Comparison of ENCODE assay signal across 8 cellular contexts in genomic region chr1:234731371-234732085, GRCh38.
A peak's percentile ranks its signal among the peaks of the same experiment; 100 is the strongest.
DNase-seq lines count a peak whose midpoint lies in the region; ATAC-seq and TF ChIP-seq lines count a peak whose summit lies in the region.

No MANE protein-coding gene starts in this region.

- TF ChIP-seq CTCF in nephron progenitor cell (IDR thresholded peaks at IDR 0.05): no peak

- H3K36me3 Mint-ChIP-seq in CD8-positive, alpha-beta memory T cell: no peaks in the 10 kb centered on the region
- H3K36me3 Mint-ChIP-seq in naive thymus-derived CD8-positive, alpha-beta T cell: no peaks in the 10 kb centered on the region
- no peaks in the 10 kb centered on the region for H3K36me3 Mint-ChIP-seq in nephron progenitor cell (ENCODE audit: low read depth)

- H3K27me3 ChIP-seq in CD8-positive, alpha-beta memory T cell (ENCODE audit: insufficient read depth, low read length, poor library complexity, severe bottlenecking): no peaks in the 10 kb centered on the region

- no peaks in the 10 kb centered on the region for H3K36me3 ChIP-seq in CD8-positive, alpha-beta memory T cell (ENCODE audit: insufficient read depth, low read length)

- no peaks in the 10 kb centered on the region for H3K9me3 Mint-ChIP-seq in CD8-positive, alpha-beta memory T cell
- H3K9me3 Mint-ChIP-seq in naive thymus-derived CD8-positive, alpha-beta T cell: no peaks in the 10 kb centered on the region
- no peaks in the 10 kb centered on the region for H3K9me3 Mint-ChIP-seq in nephron progenitor cell

- peaks cover 42% of the 10 kb centered on the region for H3K4me1 ChIP-seq in CD8-positive, alpha-beta memory T cell (ENCODE audit: insufficient read depth, low read length)

- H3K27me3 Mint-ChIP-seq in CD8-positive, alpha-beta memory T cell: no peaks in the 10 kb centered on the region
- H3K27me3 Mint-ChIP-seq in naive thymus-derived CD8-positive, alpha-beta T cell: no peaks in the 10 kb centered on the region
- peaks cover 5% of the 10 kb centered on the region for H3K27me3 Mint-ChIP-seq in nephron progenitor cell (ENCODE audit: low read depth, poor library complexity)

- peak; percentile 37 for ATAC-seq in GM21381 (IDR thresholded peaks at IDR 0.05; ENCODE audit: unreplicated experiment)
- peak; percentile 9 to 75 for ATAC-seq in naive thymus-derived CD8-positive, alpha-beta T cell

- POLR2A ChIA-PET in CD8-positive, alpha-beta memory T cell (lab: Charles Lee): interaction anchor here (0.5 to 1.4 kb wide), 3 partner anchors 7 to 113 kb away, joined by 3 to 4 read pairs (median 3); no protein-coding TSS in a partner anchor
- POLR2A ChIA-PET in naive thymus-derived CD8-positive, alpha-beta T cell (lab: Charles Lee): interaction anchor here (0.6 to 2.2 kb wide), 4 partner anchors 26 to 291 kb away, joined by 3 to 8 read pairs (median 4); no protein-coding TSS in a partner anchor

- H3K4me3 ChIP-seq in CD8-positive, alpha-beta memory T cell (ENCODE audit: low read length): no peak overlapping the region

- H3K27ac ChIP-seq in CD8-positive, alpha-beta memory T cell (ENCODE audit: low read depth, low read length): no peak overlapping the region

- H3K4me1 Mint-ChIP-seq in CD8-positive, alpha-beta memory T cell: peaks cover 36 to 45% (median 41%) of the 10 kb centered on the region in 3 donors
- peaks cover 33 to 58% (median 49%) of the 10 kb centered on the region in 4 donors for H3K4me1 Mint-ChIP-seq in naive thymus-derived CD8-positive, alpha-beta T cell
- H3K4me1 Mint-ChIP-seq in nephron progenitor cell: peaks cover 89% of the 10 kb centered on the region

- H3K9me3 ChIP-seq in CD8-positive, alpha-beta memory T cell (ENCODE audit: low read length): no peaks in the 10 kb centered on the region

- CTCF ChIA-PET in CD8-positive, alpha-beta memory T cell (lab: Charles Lee): no interaction called here

- H3K27ac Mint-ChIP-seq in CD8-positive, alpha-beta memory T cell: peak overlapping the region; percentile 64 to 95 (median 89)
- H3K27ac Mint-ChIP-seq in naive thymus-derived CD8-positive, alpha-beta T cell: peak overlapping the region; percentile 84 to 95 (median 90)
- H3K27ac Mint-ChIP-seq in nephron progenitor cell: no peak overlapping the region

- DNase-seq in CD8-positive, alpha-beta memory T cell: peak in 2 of 5 donors; percentile 9 to 13
- DNase-seq in HT1080 (ENCODE audit: low read depth) (peak; percentile 91), activated gamma-delta T cell (lab: John Stamatoyannopoulos, UW) (no peak), nephron progenitor cell (no peak)
- peak; percentile 57 for DNase-seq in activated naive CD4-positive, alpha-beta T cell treated with anti-CD3 and anti-CD28 coated beads, Interleukin-2, amount 50 U/mL, for 16 hours
- DNase-seq in naive thymus-derived CD8-positive, alpha-beta T cell: peak in 1 of 10 donors; percentile 14
- no peak for DNase-seq in central memory CD4-positive, alpha-beta T cell

- peak overlapping the region in 6 of 7 donors; percentile 1 to 63 (median 28) for H3K4me3 Mint-ChIP-seq in CD8-positive, alpha-beta memory T cell
- peak overlapping the region in 9 of 10 donors; percentile 41 to 75 (median 65) for H3K4me3 Mint-ChIP-seq in naive thymus-derived CD8-positive, alpha-beta T cell
- no peak overlapping the region for H3K4me3 Mint-ChIP-seq in nephron progenitor cell

Comparison
In these comparisons a context has a peak if more than half of its experiments do, and no peak if none do; other contexts are left out.
1. DNase-seq: peak in HT1080 (single experiment) and activated naive CD4-positive, alpha-beta T cell treated with anti-CD3 and anti-CD28 coated beads, Interleukin-2, amount 50 U/mL, for 16 hours (single experiment); none in activated gamma-delta T cell (single experiment), central memory CD4-positive, alpha-beta T cell (single experiment) and nephron progenitor cell (single experiment).